ENCODE assay signal across 18 cellular contexts in genomic region chr13:41707192-41707858, GRCh38.
DNase-seq lines count a peak whose midpoint lies in the region; ATAC-seq and TF ChIP-seq lines count a peak whose summit lies in the region.
"Had no signal": no experiment of that assay in that cellular context is flagged by ENCODE, and none has a peak within 500 bp of the region (broad histone marks: within the 10 kb centered on the region; RNA-seq: fewer than 3 reads in every experiment).

No MANE protein-coding gene starts in this region.

- no peaks in the 10 kb centered on the region for H3K36me3 Mint-ChIP-seq in progenitor cell of endocrine pancreas (ENCODE audit: insufficient read depth)
- H3K36me3 Mint-ChIP-seq in stimulated activated naive B cell treated with anti-CD40 and anti-IgM and Interleukin-4, amounts not matched to agents 10 μg/mL and 1 μg/mL and 100 μg/mL, for 72 hours = peaks cover 16 to 17% of the 10 kb centered on the region in 2 donors
- H3K36me3 Mint-ChIP-seq in activated T-helper 1 cell treated with anti-CD3 and anti-CD28 coated beads, Interleukin-12 subunit alpha, Interleukin-12 subunit beta, Interleukin-2, Interleukin-4 antibody, amounts not matched to agents 30 ng/mL and 10 ng/mL and 1 ng/mL, durations not matched to agents 14 hours and 24 hours and 36 hours (ENCODE audit: low read depth) = no peaks in the 10 kb centered on the region

- no peaks in the 10 kb centered on the region for H3K27me3 Mint-ChIP-seq in progenitor cell of endocrine pancreas
- no peaks in the 10 kb centered on the region for H3K27me3 Mint-ChIP-seq in stimulated activated naive B cell treated with anti-CD40 and anti-IgM and Interleukin-4, amounts not matched to agents 10 μg/mL and 1 μg/mL and 100 μg/mL, for 72 hours
- no peaks in the 10 kb centered on the region for H3K27me3 Mint-ChIP-seq in activated T-helper 1 cell treated with anti-CD3 and anti-CD28 coated beads, Interleukin-12 subunit alpha, Interleukin-12 subunit beta, Interleukin-2, Interleukin-4 antibody, amounts not matched to agents 30 ng/mL and 10 ng/mL and 1 ng/mL, durations not matched to agents 14 hours and 24 hours and 36 hours (ENCODE audit: insufficient read depth)

- peak overlapping the region; percentile 31 for H3K27ac Mint-ChIP-seq in progenitor cell of endocrine pancreas
- no peak overlapping the region for H3K27ac Mint-ChIP-seq in stimulated activated naive B cell treated with anti-CD40 and anti-IgM and Interleukin-4, amounts not matched to agents 10 μg/mL and 1 μg/mL and 100 μg/mL, for 72 hours
- no peak overlapping the region for H3K27ac Mint-ChIP-seq in activated T-helper 1 cell treated with anti-CD3 and anti-CD28 coated beads, Interleukin-12 subunit alpha, Interleukin-12 subunit beta, Interleukin-2, Interleukin-4 antibody, amounts not matched to agents 30 ng/mL and 10 ng/mL and 1 ng/mL, durations not matched to agents 14 hours and 24 hours and 36 hours
- H3K27ac Mint-ChIP-seq: CD8-positive, alpha-beta T cell; stimulated activated effector memory CD8-positive, alpha-beta T cell treated with anti-CD3 and anti-CD28 coated beads, Interleukin-12 subunit alpha, Interleukin-12 subunit beta, amount 100 ng/mL, for 72 hours had no signal

- intact Hi-C loops in activated T-helper 1 cell treated with anti-CD3 and anti-CD28 coated beads, Interleukin-12 subunit alpha, Interleukin-12 subunit beta, Interleukin-2, Interleukin-4 antibody, amounts not matched to agents 30 ng/mL and 10 ng/mL and 1 ng/mL, durations not matched to agents 14 hours and 24 hours and 36 hours (cut with micrococcal nuclease) = no loop called here

- H3K4me1 Mint-ChIP-seq in progenitor cell of endocrine pancreas (ENCODE audit: low read depth) = peaks cover 1% of the 10 kb centered on the region
- H3K4me1 Mint-ChIP-seq in stimulated activated naive B cell treated with anti-CD40 and anti-IgM and Interleukin-4, amounts not matched to agents 10 μg/mL and 1 μg/mL and 100 μg/mL, for 72 hours = no peaks in the 10 kb centered on the region
- H3K4me1 Mint-ChIP-seq in activated T-helper 1 cell treated with anti-CD3 and anti-CD28 coated beads, Interleukin-12 subunit alpha, Interleukin-12 subunit beta, Interleukin-2, Interleukin-4 antibody, amounts not matched to agents 30 ng/mL and 10 ng/mL and 1 ng/mL, durations not matched to agents 14 hours and 24 hours and 36 hours (ENCODE audit: low read depth) = no peaks in the 10 kb centered on the region
- H3K4me1 Mint-ChIP-seq: stimulated activated effector memory CD8-positive, alpha-beta T cell treated with anti-CD3 and anti-CD28 coated beads, Interleukin-12 subunit alpha, Interleukin-12 subunit beta, amount 100 ng/mL, for 72 hours had no signal

- H3K9me3 ChIP-seq in gastroesophageal sphincter = no peaks in the 10 kb centered on the region
- H3K9me3 ChIP-seq: esophagus squamous epithelium had no signal

- ATAC-seq in gastroesophageal sphincter = no peak
- no peak for ATAC-seq in stimulated activated naive B cell treated with anti-CD40 and anti-IgM and Interleukin-4, amounts not matched to agents 10 μg/mL and 1 μg/mL and 100 μg/mL, for 72 hours (replicated peaks)
- ATAC-seq: CD8-positive, alpha-beta T cell; stimulated activated effector memory CD8-positive, alpha-beta T cell treated with anti-CD3 and anti-CD28 coated beads, Interleukin-12 subunit alpha, Interleukin-12 subunit beta, amount 100 ng/mL, for 72 hours had no signal

- peaks cover 6 to 44% (median 7%) of the 10 kb centered on the region in 3 donors for H3K4me1 ChIP-seq in gastroesophageal sphincter

- TF ChIP-seq CTCF in AG09319 (IDR thresholded peaks at IDR 0.05; ENCODE audit: low read depth, low read length) (no peak), gastroesophageal sphincter (IDR thresholded peaks at IDR 0.05) (no peak), progenitor cell of endocrine pancreas (IDR thresholded peaks at IDR 0.05; ENCODE audit: unreplicated experiment) (no peak)

- H3K4me3 ChIP-seq in gastroesophageal sphincter = no peak overlapping the region
- H3K4me3 ChIP-seq: esophagus squamous epithelium, PC-9, SK-N-MC had no signal

- H3K4me3 Mint-ChIP-seq in progenitor cell of endocrine pancreas (ENCODE audit: low read depth) = no peak overlapping the region
- H3K4me3 Mint-ChIP-seq in stimulated activated naive B cell treated with anti-CD40 and anti-IgM and Interleukin-4, amounts not matched to agents 10 μg/mL and 1 μg/mL and 100 μg/mL, for 72 hours = no peak overlapping the region
- no peak overlapping the region for H3K4me3 Mint-ChIP-seq in activated T-helper 1 cell treated with anti-CD3 and anti-CD28 coated beads, Interleukin-12 subunit alpha, Interleukin-12 subunit beta, Interleukin-2, Interleukin-4 antibody, amounts not matched to agents 30 ng/mL and 10 ng/mL and 1 ng/mL, durations not matched to agents 14 hours and 24 hours and 36 hours
- H3K4me3 Mint-ChIP-seq: CD8-positive, alpha-beta T cell; stimulated activated effector memory CD8-positive, alpha-beta T cell treated with anti-CD3 and anti-CD28 coated beads, Interleukin-12 subunit alpha, Interleukin-12 subunit beta, amount 100 ng/mL, for 72 hours had no signal

- TF ChIP-seq POLR2A in gastroesophageal sphincter (IDR thresholded peaks at IDR 0.05) = no peak

- WGBS in gastroesophageal sphincter (ENCODE audit: low coverage in 1 of 2), 2 donors = 0 to 40% methylated on average over 1 of the region's 1 CpG

- DNase-seq in AG09319 (ENCODE audit: extremely low read depth, low read depth) (peak; percentile 62), amniotic epithelial cell (ENCODE audit: low read depth) (peak; percentile 29), progenitor cell of endocrine pancreas (ENCODE audit: low spot score, unreplicated experiment) (no peak), DMS 273 treated with DMSO at 0.1 percent for 48 hours (lab: John Stamatoyannopoulos, UW) (no peak), NCI-H345 treated with DMSO at 0.1 percent for 48 hours (lab: John Stamatoyannopoulos, UW; ENCODE audit: unreplicated experiment) (no peak)
- DNase-seq in stimulated activated naive B cell treated with anti-CD40 and anti-IgM and Interleukin-4, amounts not matched to agents 10 μg/mL and 1 μg/mL and 100 μg/mL, for 72 hours = no peak
- no peak for DNase-seq in activated T-helper 1 cell treated with anti-CD3 and anti-CD28 coated beads, Interleukin-12 subunit alpha, Interleukin-12 subunit beta, Interleukin-2, Interleukin-4 antibody, amounts not matched to agents 30 ng/mL and 10 ng/mL and 1 ng/mL, durations not matched to agents 14 hours and 24 hours and 36 hours (ENCODE audit: low spot score)
- DNase-seq: activated CD4-positive, alpha-beta T cell treated with anti-CD3 and anti-CD28 coated beads for 48 hours; activated CD8-positive, alpha-beta memory T cell treated with anti-CD3 and anti-CD28 coated beads, Interleukin-2, amount 50 U/mL, for 48 hours; CD8-positive, alpha-beta T cell; esophagus squamous epithelium; KG1; NCI-H774; occipital lobe; PC-9 had no signal

- H3K9me3 Mint-ChIP-seq in progenitor cell of endocrine pancreas (ENCODE audit: low read depth) = no peaks in the 10 kb centered on the region
- no peaks in the 10 kb centered on the region for H3K9me3 Mint-ChIP-seq in stimulated activated naive B cell treated with anti-CD40 and anti-IgM and Interleukin-4, amounts not matched to agents 10 μg/mL and 1 μg/mL and 100 μg/mL, for 72 hours
- H3K9me3 Mint-ChIP-seq in activated T-helper 1 cell treated with anti-CD3 and anti-CD28 coated beads, Interleukin-12 subunit alpha, Interleukin-12 subunit beta, Interleukin-2, Interleukin-4 antibody, amounts not matched to agents 30 ng/mL and 10 ng/mL and 1 ng/mL, durations not matched to agents 14 hours and 24 hours and 36 hours = no peaks in the 10 kb centered on the region
- H3K9me3 Mint-ChIP-seq: CD8-positive, alpha-beta T cell; stimulated activated effector memory CD8-positive, alpha-beta T cell treated with anti-CD3 and anti-CD28 coated beads, Interleukin-12 subunit alpha, Interleukin-12 subunit beta, amount 100 ng/mL, for 72 hours had no signal

- no peaks in the 10 kb centered on the region for H3K27me3 ChIP-seq in gastroesophageal sphincter
- H3K27me3 ChIP-seq: esophagus squamous epithelium had no signal

- H3K27ac ChIP-seq in gastroesophageal sphincter = peak overlapping the region in 3 of 4 donors; percentile 56 to 70 (median 63)
- H3K27ac ChIP-seq: PC-9 had no signal

- no peak for TF ChIP-seq EP300 in gastroesophageal sphincter (IDR thresholded peaks at IDR 0.05)

- H3K36me3 ChIP-seq in gastroesophageal sphincter = no peaks in the 10 kb centered on the region
- H3K36me3 ChIP-seq: esophagus squamous epithelium had no signal

Comparison
In these comparisons a context has a peak if more than half of its experiments do, and no peak if none do; other contexts are left out.
1. DNase-seq: peak in AG09319 (single experiment) and amniotic epithelial cell (single experiment); none in progenitor cell of endocrine pancreas (single experiment), DMS 273 treated with DMSO at 0.1 percent for 48 hours (single experiment), stimulated activated naive B cell treated with anti-CD40 and anti-IgM and Interleukin-4, amounts not matched to agents 10 μg/mL and 1 μg/mL and 100 μg/mL, for 72 hours (single experiment), NCI-H345 treated with DMSO at 0.1 percent for 48 hours (single experiment) and activated T-helper 1 cell treated with anti-CD3 and anti-CD28 coated beads, Interleukin-12 subunit alpha, Interleukin-12 subunit beta, Interleukin-2, Interleukin-4 antibody, amounts not matched to agents 30 ng/mL and 10 ng/mL and 1 ng/mL, durations not matched to agents 14 hours and 24 hours and 36 hours (single experiment).